ENCODE assay signal across 24 cellular contexts in genomic region chr18:63454497-63454896, GRCh38. TPM values are rescaled to one million over a fixed set of nuclear protein-coding genes. Genes with fewer than 3 reads are reported as not detected.
A peak's percentile ranks its signal among the peaks of the same experiment; 100 is the strongest.
DNase-seq lines count a peak whose midpoint lies in the region; ATAC-seq, FAIRE-seq and TF ChIP-seq lines count a peak whose summit lies in the region.
"Had no signal": no experiment of that assay in that cellular context is flagged by ENCODE, and none has a peak within 500 bp of the region (broad histone marks: within the 10 kb centered on the region; RNA-seq: fewer than 3 reads in every experiment).

No MANE protein-coding gene starts in this region.

- no peak overlapping the region for H3K27ac Mint-ChIP-seq in astrocyte (ENCODE audit: unreplicated experiment)
- H3K27ac Mint-ChIP-seq: activated T-helper 2 cell treated with anti-CD3 and anti-CD28 coated beads, Interferon-gamma antibody, Interleukin-2, Interleukin-4, amounts not matched to agents 10 μg/mL and 5 μg/mL and 100 μg/mL, durations not matched to agents 14 hours and 24 hours and 36 hours had no signal

- FAIRE-seq in astrocyte (lab: Jason Lieb, UNC): peak; percentile 47
- FAIRE-seq: endothelial cell of umbilical vein, pancreas, urothelium cell line had no signal

- no peak for ATAC-seq in GM19324 (IDR thresholded peaks at IDR 0.05; ENCODE audit: low FRiP score, unreplicated experiment)
- no peak for ATAC-seq in HG03457 (IDR thresholded peaks at IDR 0.05; ENCODE audit: unreplicated experiment)
- ATAC-seq in activated CD4-positive, CD25-positive, alpha-beta regulatory T cell treated with anti-CD3 and anti-CD28 coated beads, Interleukin-2, amount 50 U/mL, for 24 hours: no peak
- ATAC-seq: heart right ventricle; pancreas; stimulated activated naive CD8-positive, alpha-beta T cell treated with anti-CD3 and anti-CD28 coated beads, Interleukin-15, Interleukin-2, amounts not matched to agents 100 U/mL and 50 U/mL, for 24 hours had no signal

- H3K4me3 Mint-ChIP-seq in astrocyte (ENCODE audit: unreplicated experiment): no peak overlapping the region

- H3K9me3 ChIP-seq in astrocyte (ENCODE audit: insufficient read depth, low read depth, low read length): no peaks in the 10 kb centered on the region
- H3K9me3 ChIP-seq: Caco-2, heart right ventricle, pancreas had no signal

- no peaks in the 10 kb centered on the region for H4K20me1 ChIP-seq in astrocyte (ENCODE audit: insufficient read depth, low read length)

- H3K36me3 Mint-ChIP-seq in astrocyte (ENCODE audit: low read depth, unreplicated experiment): no peaks in the 10 kb centered on the region

- H3K9ac ChIP-seq in astrocyte (ENCODE audit: low read length): no peak overlapping the region

- no peaks in the 10 kb centered on the region for H3K4me1 ChIP-seq in astrocyte (ENCODE audit: insufficient read depth, low read length)
- H3K4me1 ChIP-seq: Caco-2, pancreas had no signal

- no peak overlapping the region for H2AFZ ChIP-seq in astrocyte (ENCODE audit: low read depth, low read length)

- no peaks in the 10 kb centered on the region for H3K79me2 ChIP-seq in astrocyte (ENCODE audit: insufficient read depth, low read length)

- H3K27me3 Mint-ChIP-seq in astrocyte (ENCODE audit: low read depth, unreplicated experiment): no peaks in the 10 kb centered on the region

- DNase-seq in AG20443 (ENCODE audit: low spot score) (peak; percentile 82), LHCN-M2 (ENCODE audit: low read depth) (peak; percentile 33), astrocyte (ENCODE audit: low read depth) (no peak), kidney tubule cell (ENCODE audit: low spot score) (peak; percentile 39), DMS153 (lab: John Stamatoyannopoulos, UW) (no peak)
- DNase-seq: Caco-2; heart right ventricle; Karpas-422; kidney glomerular epithelial cell; NCI-H187; NCI-H510A; pancreas; stimulated activated naive CD8-positive, alpha-beta T cell treated with anti-CD3 and anti-CD28 coated beads, Interleukin-15, Interleukin-2, amounts not matched to agents 100 U/mL and 50 U/mL, for 24 hours; WERI-Rb-1 had no signal

- H3K36me3 ChIP-seq in astrocyte (ENCODE audit: insufficient read depth, low read length): no peaks in the 10 kb centered on the region
- H3K36me3 ChIP-seq: heart right ventricle, pancreas, WERI-Rb-1 had no signal

- no peak overlapping the region for H3K4me2 ChIP-seq in astrocyte (ENCODE audit: low read length)

- peaks cover 2% of the 10 kb centered on the region for H3K4me1 Mint-ChIP-seq in astrocyte (ENCODE audit: low read depth, unreplicated experiment)

- no peaks in the 10 kb centered on the region for H3K27me3 ChIP-seq in astrocyte (ENCODE audit: insufficient read depth, low read length)
- H3K27me3 ChIP-seq: heart right ventricle, pancreas had no signal

- H3K9me3 Mint-ChIP-seq in astrocyte (ENCODE audit: unreplicated experiment): no peaks in the 10 kb centered on the region
- H3K9me3 Mint-ChIP-seq: activated T-helper 2 cell treated with anti-CD3 and anti-CD28 coated beads, Interferon-gamma antibody, Interleukin-2, Interleukin-4, amounts not matched to agents 10 μg/mL and 5 μg/mL and 100 μg/mL, durations not matched to agents 14 hours and 24 hours and 36 hours had no signal

- TF ChIP-seq CTCF in astrocyte (IDR thresholded peaks at IDR 0.05; ENCODE audit: insufficient read depth, low read depth, low read length): no peak

- no peak overlapping the region for H3K27ac ChIP-seq in astrocyte (ENCODE audit: low read depth, low read length)
- H3K27ac ChIP-seq: heart right ventricle, pancreas, WERI-Rb-1 had no signal

- no peak overlapping the region for H3K4me3 ChIP-seq in astrocyte (ENCODE audit: insufficient read depth, low read depth, low read length)
- H3K4me3 ChIP-seq: heart right ventricle, pancreas had no signal

RNA-seq across cellular contexts. Expression of gene SERPINB5, which starts 22.3 kb away (rescaled TPM):
- total RNA-seq in LHCN-M2 (2014; rRNA removed) (not detected in 2 replicates), astrocyte (0.38 TPM in 1 of 2 replicates, not detected in the other)
- polyA plus RNA-seq in LHCN-M2 (2012): not detected
- total RNA-seq: activated CD8-positive, alpha-beta memory T cell treated with anti-CD3 and anti-CD28 coated beads for 36 hours; activated T-helper 2 cell treated with anti-CD3 and anti-CD28 coated beads, Interferon-gamma antibody, Interleukin-2, Interleukin-4, amounts not matched to agents 10 μg/mL and 5 μg/mL and 100 μg/mL, durations not matched to agents 14 hours and 24 hours and 36 hours; Caco-2; endothelial cell of umbilical vein; heart right ventricle; mononuclear cell; OCI-LY7 had no signal
- polyA plus RNA-seq: AG04450, endothelial cell of umbilical vein, pancreas had no signal

RNA-seq across cellular contexts. Expression of gene VPS4B, which starts 32.2 kb away (rescaled TPM):
- 40.3 and 45.5 TPM in 2 replicates for total RNA-seq in LHCN-M2 (2014; rRNA removed)
- 16.1 TPM for polyA plus RNA-seq in LHCN-M2 (2012)
- 59.2 and 65.5 TPM in 2 replicates for total RNA-seq in astrocyte

Comparison
In these comparisons a context has a peak if more than half of its experiments do, and no peak if none do; other contexts are left out.
1. DNase-seq: peak in AG20443 (single experiment), LHCN-M2 (single experiment) and kidney tubule cell (single experiment); none in astrocyte (single experiment) and DMS153 (single experiment).